In genomic region chr7:76504351-76505167, GRCh38 we compare ENCODE assay signal across 7 cellular contexts. TPM values are rescaled to one million over a fixed set of nuclear protein-coding genes. Genes with fewer than 3 reads are reported as not detected.
"Had no signal": no experiment of that assay in that cellular context is flagged by ENCODE, and none has a peak within 500 bp of the region (broad histone marks: within the 10 kb centered on the region; RNA-seq: fewer than 3 reads in every experiment).

No MANE protein-coding gene starts in this region.

RNA-seq across cellular contexts. Expression of gene UPK3B, which starts 5.8 kb away (rescaled TPM):
- total RNA-seq: occipital lobe had no signal
- polyA plus RNA-seq: immature natural killer cell had no signal

RNA-seq across cellular contexts. Expression of gene SPDYE16, which starts 38.5 kb away (rescaled TPM):
- total RNA-seq: cardiac septum, left ventricle myocardium superior, occipital lobe, right atrium auricular region, stomach, vagina had no signal
